ENCODE assay signal across 11 cellular contexts in genomic region chr14:43795600-43796228, GRCh38.
A peak's percentile ranks its signal among the peaks of the same experiment; 100 is the strongest.
DNase-seq lines count a peak whose midpoint lies in the region; ATAC-seq and TF ChIP-seq lines count a peak whose summit lies in the region.
"Had no signal": no experiment of that assay in that cellular context is flagged by ENCODE, and none has a peak within 500 bp of the region (broad histone marks: within the 10 kb centered on the region; RNA-seq: fewer than 3 reads in every experiment).

No MANE protein-coding gene starts in this region.

- H3K27ac ChIP-seq in mesendoderm (ENCODE audit: low read depth, low read length): no peak overlapping the region
- no peak overlapping the region for H3K27ac ChIP-seq in sigmoid colon
- H3K27ac ChIP-seq: gastrocnemius medialis had no signal

- TF ChIP-seq CTCF in GM13977 (IDR thresholded peaks at IDR 0.05; ENCODE audit: extremely low read depth, insufficient read depth, missing control alignments) (peak; percentile 32), sigmoid colon (IDR thresholded peaks at IDR 0.05) (peak in 1 of 4 experiments; percentile 46)

- H4K8ac ChIP-seq in mesendoderm (ENCODE audit: low read depth, low read length): no peak overlapping the region

- no peak for TF ChIP-seq EP300 in sigmoid colon (IDR thresholded peaks at IDR 0.05)

- in situ Hi-C loops in GM13977 (cut with MboI; ENCODE audit: low pct_unique_long_range_greater_than_20kb, low sequenced_read_pairs, unreplicated experiment): no loop called here

- no peak overlapping the region for H2BK120ac ChIP-seq in mesendoderm (ENCODE audit: low read depth, low read length)

- no peaks in the 10 kb centered on the region for H3K79me2 ChIP-seq in mesendoderm (ENCODE audit: control insufficient read depth, insufficient read depth, low read length)

- H3K23ac ChIP-seq in mesendoderm (ENCODE audit: low read length): no peak overlapping the region

- H3K9ac ChIP-seq in mesendoderm (ENCODE audit: low read length): no peak overlapping the region

- H3K4me3 ChIP-seq in mesendoderm (ENCODE audit: low read length) (no peak overlapping the region), sigmoid colon (no peak overlapping the region)
- H3K4me3 ChIP-seq: gastrocnemius medialis had no signal

- H2BK15ac ChIP-seq in mesendoderm (replicated peaks; ENCODE audit: low read depth): no peak overlapping the region

- no peak overlapping the region for H2AK5ac ChIP-seq in mesendoderm (ENCODE audit: low read length)

- no peaks in the 10 kb centered on the region for H3K79me1 ChIP-seq in mesendoderm (ENCODE audit: low read length)

- no peak for DNase-seq in GM13977 (ENCODE audit: low spot score)
- peak; percentile 2 for DNase-seq in NCI-H2081 treated with DMSO at 0.1 percent for 48 hours (lab: John Stamatoyannopoulos, UW)
- DNase-seq in cerebellar cortex (ENCODE audit: low spot score): peak; percentile 3
- peak; percentile 39 for DNase-seq in mesendoderm
- DNase-seq in T-helper 9 cell: no peak
- DNase-seq in sigmoid colon: no peak
- no peak for DNase-seq in hepatic stellate cell (ENCODE audit: low spot score)
- DNase-seq in sciatic nerve (ENCODE audit: low spot score): no peak
- DNase-seq: EL, gastrocnemius medialis, naive B cell had no signal

- H3K27me3 ChIP-seq in mesendoderm (ENCODE audit: insufficient read depth, low read length, poor library complexity) (no peaks in the 10 kb centered on the region), sigmoid colon (no peaks in the 10 kb centered on the region)
- H3K27me3 ChIP-seq: gastrocnemius medialis had no signal

- H3K56ac ChIP-seq in mesendoderm (ENCODE audit: low read length): no peak overlapping the region

- H3K36me3 ChIP-seq in mesendoderm (ENCODE audit: control insufficient read depth, insufficient read depth, low read length): no peaks in the 10 kb centered on the region
- no peaks in the 10 kb centered on the region for H3K36me3 ChIP-seq in sigmoid colon
- H3K36me3 ChIP-seq: gastrocnemius medialis had no signal

- no peak for TF ChIP-seq POLR2A in sigmoid colon (IDR thresholded peaks at IDR 0.05)

- no peak overlapping the region for H3K4ac ChIP-seq in mesendoderm (ENCODE audit: low read depth, low read length)

- H2BK5ac ChIP-seq in mesendoderm (ENCODE audit: low read length): no peak overlapping the region

- no peaks in the 10 kb centered on the region for H3K4me1 ChIP-seq in mesendoderm (ENCODE audit: control insufficient read depth, low read depth, low read length)
- peaks cover 0 to 19% (median 4%) of the 10 kb centered on the region in 4 donors for H3K4me1 ChIP-seq in sigmoid colon
- H3K4me1 ChIP-seq: gastrocnemius medialis had no signal

- no peak for ATAC-seq in sciatic nerve
- ATAC-seq: gastrocnemius medialis had no signal

- no peak overlapping the region for H3K4me2 ChIP-seq in mesendoderm (ENCODE audit: low read length)

- intact Hi-C loops in sigmoid colon (cut with DNase I) (no loop called here), sciatic nerve (cut with DNase I) (no loop called here)

- no peak overlapping the region for H3K18ac ChIP-seq in mesendoderm (ENCODE audit: low read length)

- H3K9me3 ChIP-seq in sigmoid colon: no peaks in the 10 kb centered on the region
- H3K9me3 ChIP-seq: gastrocnemius medialis had no signal

- H4K5ac ChIP-seq in mesendoderm (ENCODE audit: low read length): no peak overlapping the region

Comparison
In these comparisons a context has a peak if more than half of its experiments do, and no peak if none do; other contexts are left out.
1. DNase-seq: peak in NCI-H2081 treated with DMSO at 0.1 percent for 48 hours (single experiment), cerebellar cortex (single experiment) and mesendoderm (single experiment); none in GM13977 (single experiment), T-helper 9 cell (single experiment), sigmoid colon (single experiment), hepatic stellate cell (single experiment) and sciatic nerve (single experiment).